Comparison of ENCODE assay signal across 8 cellular contexts in genomic region chr1:156338180-156338973, GRCh38.
DNase-seq lines count a peak whose midpoint lies in the region; ATAC-seq lines count a peak whose summit lies in the region.

TSS of gene CCT3 (minus strand) at chr1:156338292. CDS start at chr1:156338184, 108 bp downstream.
TSS of gene TSACC (plus strand) at chr1:156338526. CDS start at chr1:156339758, 1,232 bp downstream.

- DNase-seq in AG20443 (ENCODE audit: low spot score) (peak; percentile 100), NCI-H446 (lab: John Stamatoyannopoulos, UW) (peak; percentile 99 to 100), cerebellar nuclear complex (lab: John Stamatoyannopoulos, UW) (peak; percentile 88 to 89), islet precursor cell (peak; percentile 100)
- peak; percentile 99 for DNase-seq in stimulated activated CD4-positive, alpha-beta T cell treated with anti-CD3 and anti-CD28 coated beads, Interleukin-12 subunit alpha, Interleukin-12 subunit beta, amount 100 ng/mL, for 4 hours

- peak; percentile 87 for ATAC-seq in GM19043 (IDR thresholded peaks at IDR 0.05; ENCODE audit: low read depth, unreplicated experiment)
- peak; percentile 93 for ATAC-seq in HG03354 (IDR thresholded peaks at IDR 0.05; ENCODE audit: poor library complexity, severe bottlenecking, unreplicated experiment)
- peak; percentile 92 to 95 for ATAC-seq in activated CD4-positive, CD25-positive, alpha-beta regulatory T cell treated with anti-CD3 and anti-CD28 coated beads, Interleukin-2, amount 50 U/mL, for 24 hours

Comparison
In these comparisons a context has a peak if more than half of its experiments do, and no peak if none do; other contexts are left out.
1. Peak in every context shown above with its lines: DNase-seq and ATAC-seq.